In the genomic region with DNA sequence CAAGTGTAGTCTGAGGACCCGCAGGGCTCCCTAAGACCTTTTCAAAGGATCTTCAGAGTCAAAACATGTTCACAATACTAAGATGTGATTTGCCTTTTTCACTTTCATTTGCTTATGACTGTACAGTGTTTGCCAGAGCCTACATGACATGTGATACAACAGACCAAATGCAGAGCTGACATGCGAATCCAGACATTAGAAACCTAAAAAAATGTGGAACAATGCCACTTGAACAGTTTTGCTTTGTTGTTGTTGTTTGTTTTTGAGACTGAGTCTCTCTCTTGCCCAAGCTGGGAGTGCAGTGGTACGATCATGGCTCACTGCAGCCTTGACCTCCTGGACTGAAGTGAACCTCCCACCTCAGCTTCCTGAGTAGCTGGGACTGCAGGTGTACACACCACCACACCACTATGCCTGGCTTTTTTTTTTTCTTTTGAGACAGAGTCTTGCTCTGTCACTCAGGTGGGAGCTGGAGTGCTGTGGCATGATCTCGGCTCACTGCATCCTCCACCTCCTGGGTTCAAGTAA, we compare ENCODE assay signal across 11 cellular contexts. TPM values are rescaled to one million over a fixed set of nuclear protein-coding genes. Genes with fewer than 3 reads are reported as not detected.
DNase-seq lines count a peak whose midpoint lies in the region; ATAC-seq, FAIRE-seq and TF ChIP-seq lines count a peak whose summit lies in the region.
"Had no signal": no experiment of that assay in that cellular context is flagged by ENCODE, and none has a peak within 500 bp of the region (broad histone marks: within the 10 kb centered on the region; RNA-seq: fewer than 3 reads in every experiment).

No MANE protein-coding gene starts in this region.

- H3K36me3 ChIP-seq in MM.1S (replicated peaks; ENCODE audit: insufficient read depth, low read length) (no peaks in the 10 kb centered on the region), small intestine (ENCODE audit: control insufficient read depth in 2 of 2, insufficient read depth in 2 of 2, low read length in 2 of 2) (no peaks in the 10 kb centered on the region), ovary (no peaks in the 10 kb centered on the region)

- H3K4me3 Mint-ChIP-seq in HFFc6, result no peak overlapping the region

- peaks cover 14% of the 10 kb centered on the region for H3K36me3 Mint-ChIP-seq in HFFc6 (ENCODE audit: low read depth)

- intact Hi-C loops in ovary (cut with DNase I), result no loop called here

- WGBS in small intestine, 3 donors, result 26 to 52% (median 37%) methylated on average over 4 of the region's 4 CpGs
- 27 to 45% (median 40%) methylated on average over 4 of the region's 4 CpGs for WGBS in ovary, 3 donors

- no peak for TF ChIP-seq EP300 in ovary (IDR thresholded peaks at IDR 0.05)

- H3K9me2 ChIP-seq in MM.1S (replicated peaks; ENCODE audit: insufficient read depth, low read length), result no peaks in the 10 kb centered on the region

- H3K27me3 ChIP-seq in MM.1S (replicated peaks; ENCODE audit: insufficient read depth, low read length) (no peaks in the 10 kb centered on the region), small intestine (ENCODE audit: control insufficient read depth in 2 of 2, insufficient read depth in 2 of 2, low read length in 2 of 2) (no peaks in the 10 kb centered on the region), ovary (no peaks in the 10 kb centered on the region)
- H3K27me3 ChIP-seq: Peyer's patch had no signal

- H3K27me3 Mint-ChIP-seq in HFFc6 (ENCODE audit: insufficient read depth), result peaks cover 9% of the 10 kb centered on the region

- H3K4me3 ChIP-seq in MM.1S (ENCODE audit: low read length), result peak overlapping the region; percentile 33; the same call in 1 of the 2 replicates
- H3K4me3 ChIP-seq in small intestine (ENCODE audit: low read depth in 1 of 2, low read length in 2 of 2), result no peak overlapping the region
- no peak overlapping the region for H3K4me3 ChIP-seq in ovary
- H3K4me3 ChIP-seq: Peyer's patch had no signal

- H3K9ac ChIP-seq in MM.1S (ENCODE audit: low read length), result no peak overlapping the region

- no peaks in the 10 kb centered on the region for H4K20me1 ChIP-seq in MM.1S (ENCODE audit: insufficient read depth, low read length)

- peaks cover 51% of the 10 kb centered on the region for H3K4me1 Mint-ChIP-seq in HFFc6 (ENCODE audit: low read depth)

- no peak for DNase-seq in activated CD4-positive, CD25-positive, alpha-beta regulatory T cell treated with anti-CD3 and anti-CD28 coated beads, Interleukin-2, amount 50 U/mL, for 72 hours
- no peak for DNase-seq in HFFc6
- DNase-seq in MM.1S, result peak; percentile 59
- peak; percentile 27 for DNase-seq in small intestine
- no peak for DNase-seq in ovary
- DNase-seq in NCI-H2227 treated with DMSO at 0.1 percent for 48 hours (lab: John Stamatoyannopoulos, UW), result no peak
- DNase-seq in NCI-H2227 (lab: John Stamatoyannopoulos, UW; ENCODE audit: unreplicated experiment), result no peak

- peak; percentile 47 to 54 for ATAC-seq in activated CD4-positive, CD25-positive, alpha-beta regulatory T cell treated with anti-CD3 and anti-CD28 coated beads, Interleukin-2, amount 50 U/mL, for 24 hours
- ATAC-seq: HCT116 had no signal

- peak overlapping the region; percentile 82; the same call in 1 of the 2 replicates for H3K27ac Mint-ChIP-seq in HFFc6

- no peak for TF ChIP-seq POLR2A in ovary (IDR thresholded peaks at IDR 0.05)

- H3K27ac ChIP-seq in MM.1S (ENCODE audit: low read length) (peak overlapping the region; percentile 64; the same call in 1 of the 2 replicates), small intestine (ENCODE audit: low read depth in 1 of 2, low read length in 1 of 2) (no peak overlapping the region), ovary (no peak overlapping the region)

- peaks cover 10% of the 10 kb centered on the region for H3K79me2 ChIP-seq in MM.1S (ENCODE audit: low read length)

- H3K9me3 ChIP-seq in MM.1S (replicated peaks; ENCODE audit: insufficient read depth, low read length) (no peaks in the 10 kb centered on the region), small intestine (ENCODE audit: control insufficient read depth, low read depth) (no peaks in the 10 kb centered on the region), ovary (no peaks in the 10 kb centered on the region)
- H3K9me3 ChIP-seq: Peyer's patch had no signal

- H2AFZ ChIP-seq in MM.1S (ENCODE audit: low read length), result no peak overlapping the region

- H3K4me1 ChIP-seq in MM.1S (ENCODE audit: low read length) (peaks cover 33% of the 10 kb centered on the region), small intestine (ENCODE audit: control insufficient read depth in 2 of 2, insufficient read depth in 1 of 2, low read depth in 1 of 2, low read length in 1 of 2) (peaks cover 3 to 10% of the 10 kb centered on the region in 2 donors), ovary (ENCODE audit: insufficient read depth) (peaks cover 4% of the 10 kb centered on the region)

- H3F3A ChIP-seq in MM.1S (ENCODE audit: insufficient read depth, low read length), result peaks cover 47% of the 10 kb centered on the region

- no peaks in the 10 kb centered on the region for H3K9me3 Mint-ChIP-seq in HFFc6

- peak overlapping the region; percentile 73 for H3K4me2 ChIP-seq in MM.1S (ENCODE audit: low read depth, low read length)

- no peak for FAIRE-seq in small intestine (lab: Jason Lieb, UNC)
- FAIRE-seq: astrocyte had no signal

- TF ChIP-seq CTCF in HFFc6 (IDR thresholded peaks at IDR 0.05) (no peak), MM.1S (IDR thresholded peaks at IDR 0.05; ENCODE audit: low read length) (no peak), ovary (IDR thresholded peaks at IDR 0.05) (no peak)

RNA-seq across cellular contexts. Expression of a gene that starts 5.3 kb away (rescaled TPM):
- 10 to 100 TPM; 50.5 to 62.0 (median 55.3) TPM for total RNA-seq in HFFc6 (2021; fragmentation: NEBNext Ultra II Directional; extraction: Animal tissue kit (Norgen Biotek cat#: 25700))
- 10 to 100 TPM; 21.5 to 31.9 (median 22.7) TPM for polyA plus RNA-seq in small intestine
- 10 to 100 TPM; 14.1 to 48.5 (median 39.3) TPM for total RNA-seq in ovary
- 10 to 100 TPM; 33.0 to 40.0 TPM for polyA plus RNA-seq in ovary

Comparison
In these comparisons a context has a peak if more than half of its experiments do, and no peak if none do; other contexts are left out.
1. DNase-seq: peak in MM.1S (single experiment) and small intestine (single experiment); none in activated CD4-positive, CD25-positive, alpha-beta regulatory T cell treated with anti-CD3 and anti-CD28 coated beads, Interleukin-2, amount 50 U/mL, for 72 hours (single experiment), HFFc6 (single experiment), ovary (0 of 5), NCI-H2227 treated with DMSO at 0.1 percent for 48 hours (single experiment) and NCI-H2227 (single experiment).